Comparison of ENCODE assay signal across 2 cellular contexts in genomic region chr22:42904049-42904448, GRCh38.
A peak's percentile ranks its signal among the peaks of the same experiment; 100 is the strongest.
TF ChIP-seq lines count a peak whose summit lies in the region.

No MANE protein-coding gene starts in this region.

TF ChIP-seq in HepG2, 621 proteins besides CTCF, POLR2A, EP300 and RAD21 (continues in another document):
- TF ChIP-seq MBD4 (IDR thresholded peaks at IDR 0.05; ENCODE audit: borderline replicate concordance, low read length) (no peak), RBM22 (optimal IDR thresholded peaks at IDR 0.05; ENCODE audit: low read length) (peak; percentile 37), KLF11 (CRISPR knock-in tag; IDR thresholded peaks at IDR 0.05) (no peak), ZNF749 (CRISPR knock-in tag; IDR thresholded peaks at IDR 0.05; ENCODE audit: borderline replicate concordance) (no peak), FOSL2 (CRISPR knock-in tag; IDR thresholded peaks at IDR 0.05) (no peak), ATM (IDR thresholded peaks at IDR 0.05; ENCODE audit: borderline replicate concordance) (no peak), KIAA2018 (CRISPR knock-in tag; IDR thresholded peaks at IDR 0.05; ENCODE audit: borderline replicate concordance) (no peak), KLF9 (CRISPR knock-in tag; IDR thresholded peaks at IDR 0.05; ENCODE audit: low read depth) (no peak), ZNF687 (CRISPR knock-in tag; IDR thresholded peaks at IDR 0.05) (0 out of 2 replicates have a peak, but pooled peaks have one; percentile 23), ZNF558 (CRISPR knock-in tag; IDR thresholded peaks at IDR 0.05; ENCODE audit: borderline replicate concordance) (no peak), GLI4 (CRISPR knock-in tag; IDR thresholded peaks at IDR 0.05; ENCODE audit: borderline replicate concordance) (no peak), AKAP8 (CRISPR knock-in tag; IDR thresholded peaks at IDR 0.05) (no peak), TBP (CRISPR knock-in tag; IDR thresholded peaks at IDR 0.05) (no peak)

TF ChIP-seq in SK-N-SH treated with all-trans-retinoic acid at 6 μM for 48 hours, 23 proteins besides CTCF, POLR2A, EP300 and RAD21:
- TF ChIP-seq ZNF70 (CRISPR knock-in tag; IDR thresholded peaks at IDR 0.05) (no peak), BACH2 (CRISPR knock-in tag; IDR thresholded peaks at IDR 0.05; ENCODE audit: borderline replicate concordance) (no peak), OSR1 (CRISPR knock-in tag; IDR thresholded peaks at IDR 0.05) (no peak), ISL1 (CRISPR knock-in tag; IDR thresholded peaks at IDR 0.05) (no peak), ESRRG (CRISPR knock-in tag; IDR thresholded peaks at IDR 0.05) (no peak), PPARA (CRISPR knock-in tag; IDR thresholded peaks at IDR 0.05; ENCODE audit: borderline replicate concordance) (no peak), SNAI2 (CRISPR knock-in tag; IDR thresholded peaks at IDR 0.05) (no peak), ZFP30 (CRISPR knock-in tag; IDR thresholded peaks at IDR 0.05) (no peak), TCF4 (CRISPR knock-in tag; IDR thresholded peaks at IDR 0.05; ENCODE audit: borderline replicate concordance) (no peak)
- TF ChIP-seq, protein P1, sequence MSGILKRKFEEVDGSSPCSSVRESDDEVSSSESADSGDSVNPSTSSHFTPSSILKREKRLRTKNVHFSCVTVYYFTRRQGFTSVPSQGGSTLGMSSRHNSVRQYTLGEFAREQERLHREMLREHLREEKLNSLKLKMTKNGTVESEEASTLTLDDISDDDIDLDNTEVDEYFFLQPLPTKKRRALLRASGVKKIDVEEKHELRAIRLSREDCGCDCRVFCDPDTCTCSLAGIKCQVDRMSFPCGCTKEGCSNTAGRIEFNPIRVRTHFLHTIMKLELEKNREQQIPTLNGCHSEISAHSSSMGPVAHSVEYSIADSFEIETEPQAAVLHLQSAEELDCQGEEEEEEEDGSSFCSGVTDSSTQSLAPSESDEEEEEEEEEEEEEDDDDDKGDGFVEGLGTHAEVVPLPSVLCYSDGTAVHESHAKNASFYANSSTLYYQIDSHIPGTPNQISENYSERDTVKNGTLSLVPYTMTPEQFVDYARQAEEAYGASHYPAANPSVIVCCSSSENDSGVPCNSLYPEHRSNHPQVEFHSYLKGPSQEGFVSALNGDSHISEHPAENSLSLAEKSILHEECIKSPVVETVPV (CRISPR knock-in tag; IDR thresholded peaks at IDR 0.05): no peak
